ENCODE assay signal across 12 cellular contexts in the genomic region with DNA sequence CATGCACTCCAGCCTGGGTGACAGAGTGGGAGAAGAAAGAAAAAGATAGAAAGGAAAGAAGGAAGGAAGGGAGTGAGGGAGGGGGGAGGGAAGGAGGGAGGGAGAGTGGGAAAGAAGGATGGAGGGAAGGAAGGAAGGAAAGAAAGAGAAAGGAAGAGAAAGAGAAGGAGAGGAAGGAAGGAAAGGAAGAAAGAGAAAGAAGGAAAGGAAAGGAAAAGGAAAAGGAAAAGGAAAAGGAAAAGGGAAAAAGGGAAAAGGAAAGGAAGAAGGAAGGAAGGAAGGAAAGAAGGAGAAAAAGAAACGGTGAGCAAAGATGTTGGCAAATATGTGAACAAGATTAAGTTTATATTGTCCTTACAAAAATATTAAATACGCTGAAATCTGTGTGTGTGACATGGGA. TPM values are rescaled to one million over a fixed set of nuclear protein-coding genes. Genes with fewer than 3 reads are reported as not detected.
"Had no signal": no experiment of that assay in that cellular context is flagged by ENCODE, and none has a peak within 500 bp of the region (broad histone marks: within the 10 kb centered on the region; RNA-seq: fewer than 3 reads in every experiment).

No MANE protein-coding gene starts in this region.

- FAIRE-seq: HepG2, HTR-8/SVneo had no signal

- DNase-seq: IMR-90, Karpas-422, Kasumi-1, KBM-7, KG1 had no signal

- H3K4me2 ChIP-seq: KMS-11 had no signal

- H3K9ac ChIP-seq: KMS-11 had no signal

- H3K27ac ChIP-seq: HL-60, KMS-11 had no signal

- ATAC-seq: HepG2 had no signal

RNA-seq across cellular contexts. Expression of a gene that starts 36.2 kb away (rescaled TPM):
- polyA plus RNA-seq: IgD-negative memory B cell had no signal

RNA-seq across cellular contexts. Expression of a gene that starts 42.6 kb away (rescaled TPM):
- total RNA-seq: HepG2, HT-29, HT1080, IMR-90 had no signal
- polyA plus RNA-seq: HepG2, IgD-negative memory B cell, IMR-90 had no signal
